ENCODE assay signal across 9 cellular contexts in the genomic region with DNA sequence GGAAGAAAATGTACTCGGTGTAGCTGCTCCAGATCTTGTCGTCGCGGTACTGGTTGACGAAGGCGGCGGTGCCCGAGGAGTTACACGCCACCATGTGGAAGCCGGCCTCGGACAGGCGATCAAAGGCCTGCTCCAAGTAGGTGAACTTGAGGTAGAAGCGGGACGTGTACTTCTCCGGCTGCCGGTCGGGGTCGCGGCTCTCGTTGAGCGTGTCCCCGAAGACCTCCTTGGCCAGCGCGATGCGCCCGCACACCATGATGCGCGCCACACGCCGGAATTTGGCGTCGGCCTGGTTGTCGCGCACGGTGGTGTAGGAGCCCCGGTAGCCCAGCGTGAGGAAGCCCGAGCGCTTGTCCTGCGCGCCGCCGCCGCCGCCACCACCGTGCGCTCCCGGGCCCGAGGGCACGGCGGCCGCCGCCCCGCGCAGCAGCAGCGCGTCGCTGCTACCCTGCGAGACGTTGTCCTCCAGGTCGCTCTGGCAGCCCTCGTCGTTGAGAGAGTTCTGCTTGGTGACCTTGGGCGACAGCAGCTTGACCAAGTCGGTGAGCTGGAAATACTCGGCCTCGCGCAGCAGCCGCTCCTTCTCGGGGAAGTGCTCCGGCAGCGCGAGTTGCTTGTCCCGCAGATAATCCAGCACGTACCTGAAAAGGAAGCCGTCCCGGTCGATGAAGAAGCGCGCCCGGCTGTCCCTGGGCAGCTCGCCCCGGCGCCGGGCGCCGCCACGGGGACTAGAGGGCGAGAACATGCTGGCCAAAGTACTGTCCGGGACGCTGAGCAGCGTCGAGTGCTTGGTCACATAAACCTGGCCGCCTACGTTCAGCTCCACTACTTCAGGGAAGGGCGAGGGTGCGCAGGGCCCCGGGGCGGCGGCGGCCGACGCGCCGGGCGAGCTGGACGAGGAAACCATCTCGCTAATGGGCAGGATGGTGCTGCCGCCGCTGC. TPM values are rescaled to one million over a fixed set of nuclear protein-coding genes. Genes with fewer than 3 reads are reported as not detected.
DNase-seq lines count a peak whose midpoint lies in the region; ATAC-seq and TF ChIP-seq lines count a peak whose summit lies in the region.
"Had no signal": no experiment of that assay in that cellular context is flagged by ENCODE, and none has a peak within 500 bp of the region (broad histone marks: within the 10 kb centered on the region; RNA-seq: fewer than 3 reads in every experiment).

No MANE protein-coding gene starts in this region.

- H3K9me3 ChIP-seq in spleen, result no peaks in the 10 kb centered on the region

- H3K27me3 Mint-ChIP-seq in MCF 10A (ENCODE audit: insufficient read depth, unreplicated experiment), result no peaks in the 10 kb centered on the region

- H3K9me3 Mint-ChIP-seq in MCF 10A (ENCODE audit: unreplicated experiment), result no peaks in the 10 kb centered on the region

- H3K27ac Mint-ChIP-seq in MCF 10A (ENCODE audit: low read depth, unreplicated experiment), result no peak overlapping the region

- H3K36me3 ChIP-seq in spleen, result no peaks in the 10 kb centered on the region
- H3K36me3 ChIP-seq: SJSA1 had no signal

- TF ChIP-seq CTCF in MCF 10A (IDR thresholded peaks at IDR 0.05; ENCODE audit: unreplicated experiment), result no peak
- TF ChIP-seq CTCF in spleen (IDR thresholded peaks at IDR 0.05 in 8 of 11, conservative IDR thresholded peaks at IDR 0.05 in 3 of 11), result no peak

- intact Hi-C loops in MCF 10A (cut with micrococcal nuclease), result loop anchor here (10.0 kb wide), 1 partner anchor 1113 kb away; no protein-coding TSS in a partner anchor
- intact Hi-C loops in spleen (cut with DNase I; ENCODE audit: low total_unique reads), result no loop called here

- DNase-seq in NCI-H1417 (lab: John Stamatoyannopoulos, UW) (peak in 2 of 3 experiments; percentile 81 to 82), NCI-H1417 treated with DMSO at 0.1 percent for 48 hours (lab: John Stamatoyannopoulos, UW) (no peak), MCF 10A (ENCODE audit: unreplicated experiment) (no peak), iris pigment epithelial cell (ENCODE audit: low read depth) (peak; percentile 15), spleen (peak; percentile 73), GM19238 (ENCODE audit: insufficient read length, low spot score) (no peak)
- no peak for DNase-seq in effector CD4-positive, alpha-beta T cell

- CTCF ChIA-PET in MCF 10A (lab: Yijun Ruan, JAX), result interaction anchor here (0.6 to 2.2 kb wide), 22 partner anchors 10 to 981 kb away, joined by 3 to 18 read pairs (median 4); no protein-coding TSS in a partner anchor

- H3K27ac ChIP-seq in spleen, result peak overlapping the region in 2 of 8 donors; percentile 48 to 75
- H3K27ac ChIP-seq: SJSA1 had no signal

- H3K4me3 Mint-ChIP-seq in MCF 10A (ENCODE audit: unreplicated experiment), result peak overlapping the region; percentile 76

- TF ChIP-seq POLR2A in spleen (IDR thresholded peaks at IDR 0.05), result no peak

- 3 to 6% (median 3%) methylated on average over 25 to 110 of the region's 110 CpGs for WGBS in spleen, 5 donors

- H3K4me1 ChIP-seq in spleen, result peaks cover 0 to 31% (median 24%) of the 10 kb centered on the region in 6 donors
- H3K4me1 ChIP-seq: SJSA1 had no signal

- peak overlapping the region; percentile 32 to 73 (median 51) for H3K4me3 ChIP-seq in spleen

- peak; percentile 6 for ATAC-seq in HG03460 (IDR thresholded peaks at IDR 0.05; ENCODE audit: unreplicated experiment)

- no TSS peak for BruUV-seq in MCF 10A (replicated peaks; lab: Mats Ljungman, UMichigan)

- no peaks in the 10 kb centered on the region for H3K36me3 Mint-ChIP-seq in MCF 10A (ENCODE audit: insufficient read depth, unreplicated experiment)

- H3K4me1 Mint-ChIP-seq in MCF 10A (ENCODE audit: insufficient read depth, unreplicated experiment), result peaks cover 13% of the 10 kb centered on the region

- peaks cover 0 to 88% (median 50%) of the 10 kb centered on the region in 7 donors for H3K27me3 ChIP-seq in spleen (replicated peaks in 1 of 7)

- POLR2A ChIA-PET in MCF 10A (lab: Yijun Ruan, JAX), result interaction anchor here (0.6 to 2.0 kb wide), 6 partner anchors 9 to 230 kb away, joined by 4 to 11 read pairs (median 6); partner anchors contain the start of gene GUF1

RNA-seq across cellular contexts. Expression of gene KCTD8, which starts 0.8 kb away (rescaled TPM):
- total RNA-seq in MCF 10A (2022), result 0.16 and 0.76 TPM in 2 replicates
- total RNA-seq in spleen, result under 1 TPM in 1 of 7 donors, not detected in 6; 0.30 TPM
- not detected for polyA plus RNA-seq in spleen
- total RNA-seq: SJSA1 had no signal

Comparison
In these comparisons a context has a peak if more than half of its experiments do, and no peak if none do; other contexts are left out.
1. DNase-seq: peak in NCI-H1417 (2 of 3), iris pigment epithelial cell (single experiment) and spleen (single experiment); none in NCI-H1417 treated with DMSO at 0.1 percent for 48 hours (single experiment), MCF 10A (single experiment), effector CD4-positive, alpha-beta T cell (single experiment) and GM19238 (single experiment).